8 cellular contexts compared by ENCODE assay signal in genomic region chr17:48544356-48545021, GRCh38. TPM values are rescaled to one million over a fixed set of nuclear protein-coding genes. Genes with fewer than 3 reads are reported as not detected.
DNase-seq lines count a peak whose midpoint lies in the region; ATAC-seq and TF ChIP-seq lines count a peak whose summit lies in the region.

No MANE protein-coding gene starts in this region.

- no peak for ATAC-seq in HG03521 (IDR thresholded peaks at IDR 0.05; ENCODE audit: unreplicated experiment)

- H2AFZ ChIP-seq in OCI-LY3 (ENCODE audit: low read depth, low read length), result no peak overlapping the region

- no peaks in the 10 kb centered on the region for H3K27me3 ChIP-seq in OCI-LY3 (ENCODE audit: low read depth, low read length)
- no peaks in the 10 kb centered on the region for H3K27me3 ChIP-seq in kidney epithelial cell (ENCODE audit: control insufficient read depth, insufficient read depth, low read length)

- peak overlapping the region; percentile 98 for H3K9ac ChIP-seq in OCI-LY3 (ENCODE audit: low read length)

- H3K79me2 ChIP-seq in OCI-LY3 (ENCODE audit: low read length), result peaks cover 42% of the 10 kb centered on the region

- peak overlapping the region; percentile 88 for H3K27ac ChIP-seq in OCI-LY3 (ENCODE audit: low read length)

- H3K4me1 ChIP-seq in OCI-LY3 (ENCODE audit: low read length), result peaks cover 19% of the 10 kb centered on the region

- peaks cover 7% of the 10 kb centered on the region for H3K36me3 ChIP-seq in OCI-LY3 (replicated peaks; ENCODE audit: low read depth, low read length)
- H3K36me3 ChIP-seq in kidney epithelial cell (ENCODE audit: control insufficient read depth, insufficient read depth, low read length), result peaks cover 5% of the 10 kb centered on the region

- no peak for TF ChIP-seq CTCF in OCI-LY3 (IDR thresholded peaks at IDR 0.05; ENCODE audit: low read depth, low read length)
- TF ChIP-seq CTCF in astrocyte of the spinal cord (IDR thresholded peaks at IDR 0.05; ENCODE audit: low read depth, low read length), result no peak
- no peak for TF ChIP-seq CTCF in kidney epithelial cell (IDR thresholded peaks at IDR 0.05; ENCODE audit: insufficient read depth, low read length, poor library complexity, severe bottlenecking)

- H3K4me2 ChIP-seq in OCI-LY3 (ENCODE audit: low read length), result peak overlapping the region; percentile 69

- H4K20me1 ChIP-seq in OCI-LY3 (ENCODE audit: insufficient read depth, low read length), result no peaks in the 10 kb centered on the region

- no peaks in the 10 kb centered on the region for H3K9me3 ChIP-seq in OCI-LY3 (ENCODE audit: insufficient read depth, low read length)

- H3K4me3 ChIP-seq in OCI-LY3 (ENCODE audit: low read length) (peak overlapping the region; percentile 90), astrocyte of the spinal cord (ENCODE audit: low read depth, low read length) (peak overlapping the region; percentile 93), kidney epithelial cell (ENCODE audit: low read depth, low read length) (peak overlapping the region; percentile 87)

- in situ Hi-C loops in astrocyte of the spinal cord (cut with HindIII; ENCODE audit: low sequenced_read_pairs), result no loop called here

- DNase-seq in GM04503 (ENCODE audit: low read depth) (peak; percentile 70), astrocyte of the spinal cord (ENCODE audit: low read depth, low spot score) (peak; percentile 94), kidney epithelial cell (ENCODE audit: low read depth) (no peak), NCI-H526 treated with DMSO at 0.1 percent for 48 hours (lab: John Stamatoyannopoulos, UW) (no peak), GOT3 (lab: John Stamatoyannopoulos, UW) (no peak)
- peak; percentile 38 for DNase-seq in stimulated activated CD4-positive, alpha-beta T cell treated with anti-CD3 and anti-CD28 coated beads, Interleukin-4, amount 100 ng/mL, for 24 hours

RNA-seq across cellular contexts. Expression of gene HOXB2, which starts 0.4 kb away (rescaled TPM):
- total RNA-seq in kidney epithelial cell, result 15.2 and 24.6 TPM in 2 replicates

RNA-seq across cellular contexts. Expression of gene HOXB1, which starts 13.7 kb away (rescaled TPM):
- total RNA-seq in kidney epithelial cell, result not detected in 2 replicates

RNA-seq across cellular contexts. Expression of gene HOXB4, which starts 33.7 kb away (rescaled TPM):
- total RNA-seq in kidney epithelial cell, result 3.6 and 4.4 TPM in 2 replicates

RNA-seq across cellular contexts. Expression of gene HOXB3, which starts 45.6 kb away (rescaled TPM):
- total RNA-seq in kidney epithelial cell, result 24.0 and 31.1 TPM in 2 replicates

RNA-seq across cellular contexts. Expression of gene HOXB5, which starts 49.1 kb away (rescaled TPM):
- 3.6 and 3.8 TPM in 2 replicates for total RNA-seq in kidney epithelial cell

Comparison
In these comparisons a context has a peak if more than half of its experiments do, and no peak if none do; other contexts are left out.
1. DNase-seq: peak in GM04503 (single experiment), astrocyte of the spinal cord (single experiment) and stimulated activated CD4-positive, alpha-beta T cell treated with anti-CD3 and anti-CD28 coated beads, Interleukin-4, amount 100 ng/mL, for 24 hours (single experiment); none in kidney epithelial cell (single experiment), NCI-H526 treated with DMSO at 0.1 percent for 48 hours (single experiment) and GOT3 (single experiment).
2. Peak in every context shown above with its lines, with median percentiles within 50 percentile points of each other: H3K4me3 ChIP-seq.